Comparison of ENCODE assay signal across 2 cellular contexts in the genomic region with DNA sequence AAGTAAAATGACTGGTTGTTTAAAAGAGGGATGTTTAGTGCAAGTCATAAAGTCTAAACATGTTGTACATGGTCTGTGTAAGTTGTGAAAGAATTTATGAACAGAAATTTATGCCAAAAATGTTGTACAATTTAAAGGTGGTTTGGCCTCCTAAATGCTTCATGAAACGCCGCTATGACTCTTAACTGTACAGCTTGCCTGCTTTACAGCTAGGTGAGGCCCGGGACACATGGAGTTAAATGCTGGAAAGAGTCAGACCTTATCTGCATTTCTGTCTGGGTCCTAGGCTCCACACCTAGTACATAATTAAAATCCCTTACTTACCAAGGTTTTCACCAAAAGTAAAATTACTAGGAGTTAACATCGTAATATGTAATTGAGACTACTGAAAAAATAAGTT.
A peak's percentile ranks its signal among the peaks of the same experiment; 100 is the strongest.
TF ChIP-seq lines count a peak whose summit lies in the region.

No MANE protein-coding gene starts in this region.

TF ChIP-seq in HepG2, 621 proteins besides CTCF, POLR2A, EP300 and RAD21:
- TF ChIP-seq ZNF724P (CRISPR knock-in tag; IDR thresholded peaks at IDR 0.05; ENCODE audit: borderline replicate concordance), result peak; percentile 84; the same call in 1 of the 2 replicates
- no peak for TF ChIP-seq ZNF644 (CRISPR knock-in tag; IDR thresholded peaks at IDR 0.05; ENCODE audit: low read depth)

TF ChIP-seq in HEK293, 187 proteins besides CTCF, POLR2A, EP300 and RAD21:
- 0 out of 2 replicates have a peak, but pooled peaks have one; percentile 48 for TF ChIP-seq ZNF184 (tag by site-specific recombination; IDR thresholded peaks at IDR 0.05)
- TF ChIP-seq ZNF626 (tag by site-specific recombination; IDR thresholded peaks at IDR 0.05), result peak; percentile 71; the same call in 1 of the 2 replicates
- no peak for TF ChIP-seq GLI4 (tag by site-specific recombination; IDR thresholded peaks at IDR 0.05)
- no peak for TF ChIP-seq ZNF660 (tag by site-specific recombination; IDR thresholded peaks at IDR 0.05)
- no peak for TF ChIP-seq ZNF354C (tag by site-specific recombination; IDR thresholded peaks at IDR 0.05; ENCODE audit: borderline replicate concordance, low read depth)
- peak; percentile 71 for TF ChIP-seq ZNF549 (tag by site-specific recombination; IDR thresholded peaks at IDR 0.05)
- no peak for TF ChIP-seq ZFP3 (tag by site-specific recombination; IDR thresholded peaks at IDR 0.05; ENCODE audit: low read depth)
- no peak for TF ChIP-seq MEIS1 (CRISPR knock-in tag; IDR thresholded peaks at IDR 0.05; ENCODE audit: borderline replicate concordance)
- TF ChIP-seq ZNF449 (tag by site-specific recombination; IDR thresholded peaks at IDR 0.05), result no peak
- TF ChIP-seq, protein P1, sequence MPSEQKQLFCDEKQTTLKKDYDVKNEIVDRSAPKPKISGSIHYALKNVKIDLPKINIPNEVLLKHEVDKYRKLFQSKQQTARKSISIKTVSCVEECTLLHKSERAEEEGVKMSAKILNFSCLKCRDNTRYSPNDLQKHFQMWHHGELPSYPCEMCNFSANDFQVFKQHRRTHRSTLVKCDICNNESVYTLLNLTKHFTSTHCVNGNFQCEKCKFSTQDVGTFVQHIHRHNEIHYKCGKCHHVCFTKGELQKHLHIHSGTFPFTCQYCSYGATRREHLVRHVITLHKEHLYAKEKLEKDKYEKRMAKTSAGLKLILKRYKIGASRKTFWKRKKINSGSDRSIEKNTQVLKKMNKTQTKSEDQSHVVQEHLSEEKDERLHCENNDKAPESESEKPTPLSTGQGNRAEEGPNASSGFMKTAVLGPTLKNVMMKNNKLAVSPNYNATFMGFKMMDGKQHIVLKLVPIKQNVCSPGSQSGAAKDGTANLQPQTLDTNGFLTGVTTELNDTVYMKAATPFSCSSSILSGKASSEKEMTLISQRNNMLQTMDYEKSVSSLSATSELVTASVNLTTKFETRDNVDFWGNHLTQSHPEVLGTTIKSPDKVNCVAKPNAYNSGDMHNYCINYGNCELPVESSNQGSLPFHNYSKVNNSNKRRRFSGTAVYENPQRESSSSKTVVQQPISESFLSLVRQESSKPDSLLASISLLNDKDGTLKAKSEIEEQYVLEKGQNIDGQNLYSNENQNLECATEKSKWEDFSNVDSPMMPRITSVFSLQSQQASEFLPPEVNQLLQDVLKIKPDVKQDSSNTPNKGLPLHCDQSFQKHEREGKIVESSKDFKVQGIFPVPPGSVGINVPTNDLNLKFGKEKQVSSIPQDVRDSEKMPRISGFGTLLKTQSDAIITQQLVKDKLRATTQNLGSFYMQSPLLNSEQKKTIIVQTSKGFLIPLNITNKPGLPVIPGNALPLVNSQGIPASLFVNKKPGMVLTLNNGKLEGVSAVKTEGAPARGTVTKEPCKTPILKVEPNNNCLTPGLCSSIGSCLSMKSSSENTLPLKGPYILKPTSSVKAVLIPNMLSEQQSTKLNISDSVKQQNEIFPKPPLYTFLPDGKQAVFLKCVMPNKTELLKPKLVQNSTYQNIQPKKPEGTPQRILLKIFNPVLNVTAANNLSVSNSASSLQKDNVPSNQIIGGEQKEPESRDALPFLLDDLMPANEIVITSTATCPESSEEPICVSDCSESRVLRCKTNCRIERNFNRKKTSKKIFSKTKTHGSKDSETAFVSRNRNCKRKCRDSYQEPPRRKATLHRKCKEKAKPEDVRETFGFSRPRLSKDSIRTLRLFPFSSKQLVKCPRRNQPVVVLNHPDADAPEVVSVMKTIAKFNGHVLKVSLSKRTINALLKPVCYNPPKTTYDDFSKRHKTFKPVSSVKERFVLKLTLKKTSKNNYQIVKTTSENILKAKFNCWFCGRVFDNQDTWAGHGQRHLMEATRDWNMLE (tag by site-specific recombination; conservative IDR thresholded peaks at IDR 0.05; ENCODE audit: low read depth), result 0 out of 2 replicates have a peak, but pooled peaks have one; percentile 22
- TF ChIP-seq ZBTB44 (tag by site-specific recombination; IDR thresholded peaks at IDR 0.05), result no peak
- TF ChIP-seq ZNF292 (tag by site-specific recombination; IDR thresholded peaks at IDR 0.05; ENCODE audit: borderline replicate concordance, low read depth), result no peak
- no peak for TF ChIP-seq ZIC2 (tag by site-specific recombination; IDR thresholded peaks at IDR 0.05)
- no peak for TF ChIP-seq ZNF654 (tag by site-specific recombination; IDR thresholded peaks at IDR 0.05; ENCODE audit: low read depth)
- TF ChIP-seq SETDB1 (IDR thresholded peaks at IDR 0.05; ENCODE audit: insufficient read length, low read length), result peak; percentile 99
- no peak for TF ChIP-seq ZNF548 (tag by site-specific recombination; IDR thresholded peaks at IDR 0.05)
- no peak for TF ChIP-seq ZNF544 (tag by site-specific recombination; IDR thresholded peaks at IDR 0.05)
- peak; percentile 96 for TF ChIP-seq TRIM28 (IDR thresholded peaks at IDR 0.05; ENCODE audit: borderline replicate concordance, low read length)
TF ChIP-seq in HEK293: peak in this region for 6.
